Comparison of ENCODE assay signal across 1 cellular context in the genomic region with DNA sequence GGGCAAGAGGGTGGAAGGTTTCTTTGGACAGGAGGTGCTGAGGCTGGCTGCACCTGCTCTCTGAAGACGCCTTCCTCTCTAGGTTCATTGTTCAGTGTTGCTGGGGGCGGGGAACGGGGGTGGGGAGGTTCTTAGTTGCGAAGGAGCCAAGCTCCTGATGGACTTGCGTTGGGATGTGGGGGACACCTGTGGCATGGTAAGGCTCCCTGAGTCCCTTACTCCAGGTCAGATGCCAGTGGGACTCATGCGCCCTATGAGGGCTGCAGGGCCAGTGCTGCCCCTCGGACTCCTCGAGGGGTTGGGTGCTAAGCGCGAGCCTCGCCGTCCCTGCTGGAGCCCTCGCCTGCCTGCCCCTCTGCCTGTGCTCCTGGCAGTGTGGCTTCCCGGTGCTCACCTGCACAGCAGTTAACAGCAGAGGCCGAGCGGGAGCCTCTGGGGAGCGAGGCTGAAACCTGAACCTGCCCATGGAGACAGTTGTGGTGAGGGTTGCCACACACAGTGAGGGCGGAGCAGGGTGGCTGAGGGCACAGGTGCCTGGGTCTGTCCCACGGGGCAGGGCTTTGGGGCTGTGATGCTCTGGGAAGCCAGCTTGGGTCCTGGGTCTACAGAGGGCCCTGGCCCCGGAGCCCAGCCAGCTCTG.
TF ChIP-seq lines count a peak whose summit lies in the region.

No MANE protein-coding gene starts in this region.

TF ChIP-seq in GM12878, 131 proteins besides CTCF, POLR2A, EP300 and RAD21:
- TF ChIP-seq HSF1 (IDR thresholded peaks at IDR 0.05; ENCODE audit: low read depth, low read length) (no peak), POLR2AphosphoS5 (IDR thresholded peaks at IDR 0.05; ENCODE audit: low read length) (0 out of 2 replicates have a peak, but pooled peaks have one; percentile 26), KDM1A (IDR thresholded peaks at IDR 0.05; ENCODE audit: borderline replicate concordance) (no peak), ETV6 (conservative IDR thresholded peaks at IDR 0.05 in 1 of 2, IDR thresholded peaks at IDR 0.05 in 1 of 2; ENCODE audit: borderline replicate concordance in 1 of 2, low read depth in 1 of 2) (no peak), SUPT20H (IDR thresholded peaks at IDR 0.05; ENCODE audit: borderline replicate concordance, control insufficient read depth, low read depth, low read length) (no peak), BCL11A (IDR thresholded peaks at IDR 0.05; ENCODE audit: low read depth, low read length) (no peak), ATF3 (IDR thresholded peaks at IDR 0.05; ENCODE audit: borderline replicate concordance, extremely low read depth, low read depth, low read length) (no peak)
TF ChIP-seq in GM12878: peak in this region for 1.
